Comparison of ENCODE assay signal across 8 cellular contexts in genomic region chr12:109714913-109715244, GRCh38. TPM values are rescaled to one million over a fixed set of nuclear protein-coding genes. Genes with fewer than 3 reads are reported as not detected.
DNase-seq lines count a peak whose midpoint lies in the region; ATAC-seq and TF ChIP-seq lines count a peak whose summit lies in the region.

No MANE protein-coding gene starts in this region.

- no peaks in the 10 kb centered on the region for H3K9me3 ChIP-seq in naive thymus-derived CD4-positive, alpha-beta T cell (ENCODE audit: control insufficient read depth in 2 of 3, low read length in 3 of 3)
- no peaks in the 10 kb centered on the region for H3K9me3 ChIP-seq in uterus

- no peaks in the 10 kb centered on the region for H3K9me3 Mint-ChIP-seq in chondrocyte (ENCODE audit: low read depth)
- no peaks in the 10 kb centered on the region for H3K9me3 Mint-ChIP-seq in naive thymus-derived CD4-positive, alpha-beta T cell

- H3K4me3 Mint-ChIP-seq in chondrocyte (ENCODE audit: unreplicated experiment): peak overlapping the region; percentile 33
- peak overlapping the region in 8 of 10 donors; percentile 35 to 81 (median 62) for H3K4me3 Mint-ChIP-seq in naive thymus-derived CD4-positive, alpha-beta T cell

- peaks cover 0 to 6% of the 10 kb centered on the region in 2 donors for H3K27me3 ChIP-seq in naive thymus-derived CD4-positive, alpha-beta T cell (ENCODE audit: control insufficient read depth in 2 of 2, insufficient read depth in 2 of 2, low read length in 2 of 2)
- H3K27me3 ChIP-seq in uterus: peaks cover 0 to 13% of the 10 kb centered on the region in 2 donors

- CTCF ChIA-PET in AG04449 (lab: Yijun Ruan, JAX): interaction anchor here (0.9 to 5.6 kb wide), 5 partner anchors 29 to 196 kb away, joined by 3 to 23 read pairs (median 3); no protein-coding TSS in a partner anchor
- CTCF ChIA-PET in naive thymus-derived CD4-positive, alpha-beta T cell (lab: Charles Lee): interaction anchor here (0.6 kb wide), 1 partner anchor 1976 kb away, joined by 3 read pairs; no protein-coding TSS in a partner anchor

- no peaks in the 10 kb centered on the region for H3K36me3 ChIP-seq in naive thymus-derived CD4-positive, alpha-beta T cell (ENCODE audit: control insufficient read depth in 2 of 3, insufficient read depth in 3 of 3, low read length in 3 of 3)
- no peaks in the 10 kb centered on the region for H3K36me3 ChIP-seq in uterus

- H3K4me3 ChIP-seq in AG04449 (ENCODE audit: low read depth, low read length) (peak overlapping the region; percentile 59), uterus (peak overlapping the region in 1 of 2 donors; percentile 67)
- peak overlapping the region; percentile 23 for H3K4me3 ChIP-seq in Jurkat, Clone E6-1 (ENCODE audit: low read length)
- H3K4me3 ChIP-seq in naive thymus-derived CD4-positive, alpha-beta T cell (ENCODE audit: low read length): no peak overlapping the region

- H3K4me1 ChIP-seq in naive thymus-derived CD4-positive, alpha-beta T cell (ENCODE audit: control insufficient read depth in 2 of 2, insufficient read depth in 2 of 2, low read length in 2 of 2): peaks cover 3 to 11% of the 10 kb centered on the region in 2 donors
- no peaks in the 10 kb centered on the region for H3K4me1 ChIP-seq in uterus

- DNase-seq in AG04449 (ENCODE audit: low read depth, low spot score) (no peak), chondrocyte (ENCODE audit: low spot score) (no peak), uterus (no peak), hepatic stellate cell (ENCODE audit: low spot score) (no peak), amniotic stem cell (lab: John Stamatoyannopoulos, UW) (no peak)
- DNase-seq in Jurkat, Clone E6-1 (ENCODE audit: low read depth, low spot score): no peak
- no peak for DNase-seq in naive thymus-derived CD4-positive, alpha-beta T cell

- POLR2A ChIA-PET in AG04449 (lab: Yijun Ruan, JAX): no interaction called here
- POLR2A ChIA-PET in naive thymus-derived CD4-positive, alpha-beta T cell (lab: Charles Lee): interaction anchor here (1.0 kb wide), 1 partner anchor 9 kb away, joined by 3 read pairs; no protein-coding TSS in a partner anchor

- H3K4me1 Mint-ChIP-seq in chondrocyte (ENCODE audit: low read depth): peaks cover 3% of the 10 kb centered on the region
- H3K4me1 Mint-ChIP-seq in naive thymus-derived CD4-positive, alpha-beta T cell: peaks cover 0 to 4% (median 0%) of the 10 kb centered on the region in 7 donors

- H3K36me3 Mint-ChIP-seq in chondrocyte (ENCODE audit: low read depth): no peaks in the 10 kb centered on the region
- no peaks in the 10 kb centered on the region for H3K36me3 Mint-ChIP-seq in naive thymus-derived CD4-positive, alpha-beta T cell

- ATAC-seq in naive thymus-derived CD4-positive, alpha-beta T cell: no peak
- no peak for ATAC-seq in HG03045 (IDR thresholded peaks at IDR 0.05; ENCODE audit: unreplicated experiment)

- no peak overlapping the region for H3K27ac Mint-ChIP-seq in chondrocyte (ENCODE audit: unreplicated experiment)
- peak overlapping the region in 1 of 9 donors; percentile 59 for H3K27ac Mint-ChIP-seq in naive thymus-derived CD4-positive, alpha-beta T cell

- no peak overlapping the region for H3K27ac ChIP-seq in naive thymus-derived CD4-positive, alpha-beta T cell (ENCODE audit: low read depth, low read length)
- H3K27ac ChIP-seq in uterus: no peak overlapping the region

- intact Hi-C loops in naive thymus-derived CD4-positive, alpha-beta T cell (cut with micrococcal nuclease): loop anchor here (1.0 to 10.0 kb wide), 8 partner anchors 60 to 1027 kb away; partner anchors contain the start of genes SSH1 (in 2 of the 2), ANKRD13A (in 1 of the 2), ARPC3 (in 1 of the 2) and CORO1C (in 1 of the 2)
- intact Hi-C loops in uterus (cut with DNase I; ENCODE audit: low total_unique reads): no loop called here

- TF ChIP-seq CTCF in AG04449 (IDR thresholded peaks at IDR 0.05; ENCODE audit: insufficient read depth, low read length, missing control alignments) (no peak), chondrocyte (IDR thresholded peaks at IDR 0.05) (no peak), uterus (IDR thresholded peaks at IDR 0.05) (no peak)

- H3K27me3 Mint-ChIP-seq in chondrocyte (ENCODE audit: low read depth): peaks cover 13% of the 10 kb centered on the region
- H3K27me3 Mint-ChIP-seq in naive thymus-derived CD4-positive, alpha-beta T cell: peaks cover 28 to 78% (median 37%) of the 10 kb centered on the region in 5 donors

- no peak for TF ChIP-seq POLR2A in uterus (IDR thresholded peaks at IDR 0.05)

RNA-seq across cellular contexts. Expression of gene FAM222A, which starts 1.3 kb away (rescaled TPM):
- 3.4 TPM for polyA plus RNA-seq in Jurkat, Clone E6-1 (2012; ENCODE audit: insufficient read depth, insufficient read length)
- total RNA-seq in chondrocyte: 1.0 to 1.5 TPM (median 1.2 TPM) in 3 replicates
- 1 to 10 TPM in 2 of 5 experiments, under 1 TPM in 3; 0.24 to 1.6 (median 0.80) TPM for total RNA-seq in naive thymus-derived CD4-positive, alpha-beta T cell
- under 1 TPM; 0.08 to 0.09 TPM for polyA plus RNA-seq in naive thymus-derived CD4-positive, alpha-beta T cell
- 1 to 10 TPM in 2 of 4 donors, under 1 TPM in 1, not detected in 1; 0.34 to 3.5 (median 1.7) TPM for total RNA-seq in uterus
